10 cellular contexts compared by ENCODE assay signal in genomic region chr17:3894188-3894587, GRCh38. TPM values are rescaled to one million over a fixed set of nuclear protein-coding genes. Genes with fewer than 3 reads are reported as not detected.
DNase-seq lines count a peak whose midpoint lies in the region; ATAC-seq, FAIRE-seq and TF ChIP-seq lines count a peak whose summit lies in the region.
"Had no signal": no experiment of that assay in that cellular context is flagged by ENCODE, and none has a peak within 500 bp of the region (broad histone marks: within the 10 kb centered on the region; RNA-seq: fewer than 3 reads in every experiment).

No MANE protein-coding gene starts in this region.

- peak overlapping the region; percentile 79 for H3K4me3 Mint-ChIP-seq in astrocyte (ENCODE audit: unreplicated experiment)
- peak overlapping the region; percentile 84 for H3K4me3 Mint-ChIP-seq in type B pancreatic cell

- FAIRE-seq in astrocyte (lab: Jason Lieb, UNC) = no peak

- H3K4me1 ChIP-seq in heart left ventricle (peaks cover 4 to 68% (median 53%) of the 10 kb centered on the region in 12 donors), astrocyte (ENCODE audit: insufficient read depth, low read length) (peaks cover 42% of the 10 kb centered on the region), mucosa of stomach (ENCODE audit: control insufficient read depth, insufficient read depth, low read length) (peaks cover 53% of the 10 kb centered on the region), SJCRH30 (peaks cover 24% of the 10 kb centered on the region)

- intact Hi-C loops in heart left ventricle (cut with DNase I) (no loop called here), left cardiac atrium (cut with DNase I) (no loop called here)

- peaks cover 28% of the 10 kb centered on the region for H3K4me1 Mint-ChIP-seq in astrocyte (ENCODE audit: low read depth, unreplicated experiment)
- peaks cover 35% of the 10 kb centered on the region for H3K4me1 Mint-ChIP-seq in type B pancreatic cell (ENCODE audit: unreplicated experiment)

- no peak for TF ChIP-seq POLR2A in heart left ventricle (IDR thresholded peaks at IDR 0.05)

- H3K36me3 Mint-ChIP-seq in astrocyte (ENCODE audit: low read depth, unreplicated experiment) (no peaks in the 10 kb centered on the region), type B pancreatic cell (no peaks in the 10 kb centered on the region)

- 70 to 78% (median 74%) methylated on average over 5 of the region's 5 CpGs for WGBS in heart left ventricle, 4 donors

- peaks cover 11% of the 10 kb centered on the region for H3K79me2 ChIP-seq in astrocyte (ENCODE audit: insufficient read depth, low read length)

- H2AFZ ChIP-seq in astrocyte (ENCODE audit: low read depth, low read length) = no peak overlapping the region

- H3K27me3 Mint-ChIP-seq in astrocyte (ENCODE audit: low read depth, unreplicated experiment) = peaks cover 14% of the 10 kb centered on the region
- peaks cover 16% of the 10 kb centered on the region for H3K27me3 Mint-ChIP-seq in type B pancreatic cell

- H3K9me3 Mint-ChIP-seq in astrocyte (ENCODE audit: unreplicated experiment) (peaks cover 1% of the 10 kb centered on the region), type B pancreatic cell (no peaks in the 10 kb centered on the region)

- H3K9me3 ChIP-seq in heart left ventricle (no peaks in the 10 kb centered on the region), astrocyte (ENCODE audit: insufficient read depth, low read depth, low read length) (no peaks in the 10 kb centered on the region), mucosa of stomach (ENCODE audit: control insufficient read depth, low read length) (no peaks in the 10 kb centered on the region), SJCRH30 (replicated peaks) (no peaks in the 10 kb centered on the region)

- DNase-seq in heart left ventricle = no peak
- no peak for DNase-seq in left cardiac atrium
- DNase-seq in astrocyte (ENCODE audit: low read depth) = no peak
- DNase-seq in type B pancreatic cell (ENCODE audit: extremely low spot score, unreplicated experiment) = no peak
- no peak for DNase-seq in NOMO-1 treated with DMSO at 0.1 percent for 48 hours (lab: John Stamatoyannopoulos, UW; ENCODE audit: unreplicated experiment)
- no peak for DNase-seq in SJCRH30
- DNase-seq: activated gamma-delta T cell treated with Interleukin-2 at 50 U/mL for 16 hours, NCI-H524 treated with DMSO at 0.1 percent for 48 hours had no signal

- H4K20me1 ChIP-seq in astrocyte (ENCODE audit: insufficient read depth, low read length) = peaks cover 4% of the 10 kb centered on the region

- H3K9ac ChIP-seq in astrocyte (ENCODE audit: low read length) (no peak overlapping the region), mucosa of stomach (ENCODE audit: low read length) (peak overlapping the region; percentile 50)

- no peak overlapping the region for H3K4me2 ChIP-seq in astrocyte (ENCODE audit: low read length)

- H3K36me3 ChIP-seq in heart left ventricle = no peaks in the 10 kb centered on the region
- H3K36me3 ChIP-seq in astrocyte (ENCODE audit: insufficient read depth, low read length) = no peaks in the 10 kb centered on the region
- H3K36me3 ChIP-seq in mucosa of stomach (ENCODE audit: control insufficient read depth, insufficient read depth, low read length) = no peaks in the 10 kb centered on the region
- no peaks in the 10 kb centered on the region for H3K36me3 ChIP-seq in SJCRH30

- no peak for TF ChIP-seq CTCF in heart left ventricle (IDR thresholded peaks at IDR 0.05)
- TF ChIP-seq CTCF in astrocyte (IDR thresholded peaks at IDR 0.05; ENCODE audit: insufficient read depth, low read depth, low read length) = no peak
- no peak for TF ChIP-seq CTCF in type B pancreatic cell (conservative IDR thresholded peaks at IDR 0.05)

- H3K27ac ChIP-seq in heart left ventricle (peak overlapping the region; percentile 14 to 92 (median 84)), astrocyte (ENCODE audit: low read depth, low read length) (no peak overlapping the region), SJCRH30 (no peak overlapping the region)

- H3K27me3 ChIP-seq in heart left ventricle (no peaks in the 10 kb centered on the region), astrocyte (ENCODE audit: insufficient read depth, low read length) (no peaks in the 10 kb centered on the region), mucosa of stomach (ENCODE audit: control insufficient read depth, insufficient read depth, low read length) (no peaks in the 10 kb centered on the region), SJCRH30 (no peaks in the 10 kb centered on the region)

- peak overlapping the region in 1 of 12 donors; percentile 0 for H3K4me3 ChIP-seq in heart left ventricle
- no peak overlapping the region for H3K4me3 ChIP-seq in astrocyte (ENCODE audit: insufficient read depth, low read depth, low read length)
- no peak overlapping the region for H3K4me3 ChIP-seq in mucosa of stomach (ENCODE audit: low read length)
- H3K4me3 ChIP-seq in SJCRH30 = no peak overlapping the region

- H3K27ac Mint-ChIP-seq in astrocyte (ENCODE audit: unreplicated experiment) = no peak overlapping the region
- no peak overlapping the region for H3K27ac Mint-ChIP-seq in type B pancreatic cell

- ATAC-seq in heart left ventricle = no peak
- no peak for ATAC-seq in left cardiac atrium
- ATAC-seq in HG02938 (IDR thresholded peaks at IDR 0.05; ENCODE audit: unreplicated experiment) = no peak

RNA-seq across cellular contexts. Expression of gene CAMKK1, which starts 1.3 kb away (rescaled TPM):
- 1 to 10 TPM; 2.0 to 6.8 (median 4.3) TPM for total RNA-seq in heart left ventricle
- polyA plus RNA-seq in heart left ventricle = 1 to 10 TPM; 2.0 to 4.2 TPM
- total RNA-seq in left cardiac atrium = 1 to 10 TPM; 4.1 to 5.1 TPM
- 3.8 and 5.1 TPM in 2 replicates for total RNA-seq in astrocyte
- 0.83 and 2.7 TPM in 2 replicates for total RNA-seq in type B pancreatic cell (ENCODE audit: low replicate concordance)
- total RNA-seq in SJCRH30 (2014; rRNA removed; shearing (Covaris generic)) = 3.4 TPM in 2 replicates

RNA-seq across cellular contexts. Expression of gene P2RX1, which starts 22.1 kb away (rescaled TPM):
- total RNA-seq in heart left ventricle (1 to 10 TPM in 2 of 9 donors, under 1 TPM in 7; 0.22 to 5.5 (median 0.52) TPM), left cardiac atrium (1 to 10 TPM in 1 of 2 donors, under 1 TPM in 1; 0.62 to 3.5 TPM), astrocyte (not detected in 2 replicates), type B pancreatic cell (ENCODE audit: low replicate concordance) (0.36 TPM in 1 of 2 replicates, not detected in the other)
- polyA plus RNA-seq in heart left ventricle = 1 to 10 TPM in 1 of 2 donors, under 1 TPM in 1; 0.19 to 1.4 TPM
- total RNA-seq in SJCRH30 (2014; rRNA removed; shearing (Covaris generic)) = 0.06 TPM in 1 of 2 replicates, not detected in the other

RNA-seq across cellular contexts. Expression of gene NCBP3, which starts 48.1 kb away (rescaled TPM):
- total RNA-seq in heart left ventricle = 10 to 100 TPM; 10.6 to 26.4 (median 21.6) TPM
- polyA plus RNA-seq in heart left ventricle = 10 to 100 TPM; 10.4 to 20.2 TPM
- total RNA-seq in left cardiac atrium = 10 to 100 TPM; 16.3 to 24.4 TPM
- 44.5 and 46.7 TPM in 2 replicates for total RNA-seq in astrocyte
- 54.9 and 58.2 TPM in 2 replicates for total RNA-seq in type B pancreatic cell (ENCODE audit: low replicate concordance)
- 23.3 and 25.4 TPM in 2 replicates for total RNA-seq in SJCRH30 (2014; rRNA removed; shearing (Covaris generic))

Comparison
In these comparisons a context has a peak if more than half of its experiments do, and no peak if none do; other contexts are left out.
1. H3K27ac ChIP-seq: peak in heart left ventricle (12 of 12); none in astrocyte (single experiment) and SJCRH30 (single experiment).